8 cellular contexts compared by ENCODE assay signal in genomic region chr16:71358464-71359031, GRCh38. TPM values are rescaled to one million over a fixed set of nuclear protein-coding genes. Genes with fewer than 3 reads are reported as not detected.
DNase-seq lines count a peak whose midpoint lies in the region; ATAC-seq, FAIRE-seq and TF ChIP-seq lines count a peak whose summit lies in the region.

Gene CALB2 (plus strand): TSS chr16:71358723. CDS start chr16:71358793, 70 bp downstream.

- no peaks in the 10 kb centered on the region for H3K9me2 ChIP-seq in SU-DHL-6 (replicated peaks; ENCODE audit: insufficient read depth, low read length)

- H3K4me1 ChIP-seq in HUES6 (ENCODE audit: control insufficient read depth, insufficient read depth, low read length): peaks cover 3% of the 10 kb centered on the region; the same call in 1 of the 2 replicates
- H3K4me1 ChIP-seq in right cardiac atrium (ENCODE audit: control insufficient read depth, insufficient read depth, low read length): no peaks in the 10 kb centered on the region

- no peak within 1 kb of the TSS for H3K9ac ChIP-seq in HUES6 (ENCODE audit: low read length)
- no peak within 1 kb of the TSS for H3K9ac ChIP-seq in SU-DHL-6 (ENCODE audit: low read length)

- ATAC-seq in GM21367 (IDR thresholded peaks at IDR 0.05; ENCODE audit: unreplicated experiment) (peak; percentile 90), right cardiac atrium (peak; percentile 88 to 89)

- H3K36me3 ChIP-seq in HUES6 (ENCODE audit: control insufficient read depth, insufficient read depth, low read length) (no peaks in the 10 kb centered on the region), SU-DHL-6 (ENCODE audit: low read length) (no peaks in the 10 kb centered on the region)

- FAIRE-seq in D721Med (lab: Jason Lieb, UNC): no peak

- peak within 1 kb of the TSS; percentile 59 for H3K4me3 ChIP-seq in HUES6 (ENCODE audit: low read depth, low read length)
- no peak within 1 kb of the TSS for H3K4me3 ChIP-seq in SU-DHL-6 (ENCODE audit: insufficient read depth, low read length, poor library complexity, severe bottlenecking)
- H3K4me3 ChIP-seq in right cardiac atrium (ENCODE audit: low read length): no peak within 1 kb of the TSS
- peak within 1 kb of the TSS; percentile 38 for H3K4me3 ChIP-seq in retinal pigment epithelial cell (ENCODE audit: low read length)

- H3K9me3 ChIP-seq in HUES6 (ENCODE audit: control insufficient read depth, insufficient read depth, low read depth, low read length) (no peaks in the 10 kb centered on the region), SU-DHL-6 (ENCODE audit: insufficient read depth, low read length) (no peaks in the 10 kb centered on the region), right cardiac atrium (ENCODE audit: control insufficient read depth, low read length) (no peaks in the 10 kb centered on the region)

- H2AFZ ChIP-seq in SU-DHL-6 (ENCODE audit: low read depth, low read length, severe bottlenecking): no peak within 1 kb of the TSS

- 2% methylated on average over 51 to 55 of the region's 55 CpGs for WGBS in adipose tissue, 3 donors
- 1% methylated on average over 55 of the region's 55 CpGs for whole genome bisulfite sequencing in right cardiac atrium

- no peaks in the 10 kb centered on the region for H3K79me2 ChIP-seq in SU-DHL-6 (ENCODE audit: insufficient read depth, low read length)

- no peak within 1 kb of the TSS for H3K27ac ChIP-seq in HUES6 (ENCODE audit: low read depth, low read length)
- no peak within 1 kb of the TSS for H3K27ac ChIP-seq in SU-DHL-6 (ENCODE audit: low read depth, low read length)
- no peak within 1 kb of the TSS for H3K27ac ChIP-seq in adipose tissue (ENCODE audit: low read depth, low read length)
- H3K27ac ChIP-seq in right cardiac atrium (ENCODE audit: low read length): no peak within 1 kb of the TSS

- no peaks in the 10 kb centered on the region for H3F3A ChIP-seq in SU-DHL-6 (ENCODE audit: insufficient read depth)

- peak; percentile 46 for DNase-seq in D721Med (ENCODE audit: insufficient read length, low spot score)
- DNase-seq in right cardiac atrium: peak; percentile 64 to 92 (median 88)
- no peak for DNase-seq in retinal pigment epithelial cell (ENCODE audit: low read depth)
- no peak for DNase-seq in NK-92 treated with Interleukin-12 subunit alpha and Interleukin-12 subunit beta, amount 100 ng/mL, for 24 hours (lab: John Stamatoyannopoulos, UW)

- peak within 1 kb of the TSS; percentile 25 for H3K4me2 ChIP-seq in SU-DHL-6 (ENCODE audit: low read depth, low read length, poor library complexity, severe bottlenecking)

- H4K20me1 ChIP-seq in SU-DHL-6 (ENCODE audit: low read depth, low read length): no peaks in the 10 kb centered on the region

- peaks cover 46% of the 10 kb centered on the region for H3K27me3 ChIP-seq in HUES6 (ENCODE audit: control insufficient read depth, insufficient read depth, low read length)
- no peaks in the 10 kb centered on the region for H3K27me3 ChIP-seq in SU-DHL-6 (ENCODE audit: low read length)
- H3K27me3 ChIP-seq in right cardiac atrium (ENCODE audit: control insufficient read depth, insufficient read depth): no peaks in the 10 kb centered on the region

- intact Hi-C loops in right cardiac atrium (cut with DNase I): loop anchor here in 1 of 4 donors (10.0 kb wide), 1 partner anchor 554 kb away; the partner anchor contains the start of gene VAC14

- TF ChIP-seq CTCF in D721Med (IDR thresholded peaks at IDR 0.05; ENCODE audit: insufficient read depth, missing control alignments): peak; percentile 86
- TF ChIP-seq CTCF in SU-DHL-6 (IDR thresholded peaks at IDR 0.05; ENCODE audit: insufficient read depth, low read length, poor library complexity, severe bottlenecking): peak; percentile 79
- TF ChIP-seq CTCF in retinal pigment epithelial cell (conservative IDR thresholded peaks at IDR 0.05; ENCODE audit: low read depth, low read length): peak; percentile 64

RNA-seq across cellular contexts. Expression of gene CALB2, which starts in this region (rescaled TPM):
- polyA plus RNA-seq in adipose tissue (100 to 1,000 TPM in 1 of 3 donors, 10 to 100 TPM in 1, 1 to 10 TPM in 1; 5.0 to 185 (median 40.5) TPM), right cardiac atrium (0.95 TPM)
- 1 to 10 TPM; 1.7 to 3.3 (median 2.6) TPM for total RNA-seq in right cardiac atrium

Comparison
In these comparisons a context has a peak if more than half of its experiments do, and no peak if none do; other contexts are left out.
1. DNase-seq: peak in D721Med (single experiment) and right cardiac atrium (3 of 3); none in retinal pigment epithelial cell (single experiment) and NK-92 treated with Interleukin-12 subunit alpha and Interleukin-12 subunit beta, amount 100 ng/mL, for 24 hours (single experiment).
2. H3K4me3 ChIP-seq: peak in HUES6 (single experiment) and retinal pigment epithelial cell (single experiment); none in SU-DHL-6 (single experiment) and right cardiac atrium (single experiment).
3. Peak in every context shown above with its lines, with median percentiles within 50 percentile points of each other: CTCF ChIP-seq.